13 cellular contexts compared by ENCODE assay signal in the genomic region with DNA sequence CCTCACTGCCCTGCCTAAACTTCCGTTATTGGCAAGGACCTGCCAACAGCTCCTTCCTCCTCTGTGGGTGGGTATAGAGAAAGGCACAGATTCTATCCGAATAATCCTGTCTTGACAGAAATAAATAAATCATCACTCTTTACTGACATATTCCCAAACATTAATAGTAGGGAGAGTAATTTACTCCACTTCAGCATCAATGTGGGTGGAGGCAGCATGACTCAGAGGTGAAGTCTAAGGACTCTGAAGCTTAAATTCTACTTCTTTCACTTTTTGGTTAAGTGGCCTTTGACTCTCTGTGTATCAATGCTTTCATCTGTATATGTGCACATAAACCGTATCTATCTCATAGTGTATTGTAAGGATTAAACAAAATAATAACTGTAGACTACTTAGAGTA. TPM values are rescaled to one million over a fixed set of nuclear protein-coding genes. Genes with fewer than 3 reads are reported as not detected.
DNase-seq lines count a peak whose midpoint lies in the region; ATAC-seq and TF ChIP-seq lines count a peak whose summit lies in the region.
"Had no signal": no experiment of that assay in that cellular context is flagged by ENCODE, and none has a peak within 500 bp of the region (broad histone marks: within the 10 kb centered on the region; RNA-seq: fewer than 3 reads in every experiment).

No MANE protein-coding gene starts in this region.

- peaks cover 38% of the 10 kb centered on the region for H3K36me3 Mint-ChIP-seq in activated B cell treated with CpG ODN at 0.5 μM for 24 hours (ENCODE audit: low read depth)

- DNase-seq in activated B cell treated with CpG ODN at 0.5 μM for 24 hours (no peak), NCI-H2081 treated with DMSO at 0.1 percent for 48 hours (lab: John Stamatoyannopoulos, UW) (no peak), GM19240 (ENCODE audit: insufficient read length, low spot score) (no peak), MG63 (no peak)
- DNase-seq in activated naive CD8-positive, alpha-beta T cell treated with anti-CD3 and anti-CD28 coated beads, Interleukin-2, amount 50 U/mL, for 16 hours (ENCODE audit: low read depth, low spot score): peak; percentile 17
- peak; percentile 55 for DNase-seq in stimulated activated CD4-positive, alpha-beta T cell treated with anti-CD3 and anti-CD28 coated beads, Interleukin-4, amount 100 ng/mL, for 1 hour
- DNase-seq: dermis blood vessel endothelial cell, KG1, NCI-H510A treated with DMSO at 0.1 percent for 48 hours had no signal

- ATAC-seq in activated B cell treated with CpG ODN at 0.5 μM for 24 hours (ENCODE audit: low read depth) (no peak), GM18868 (IDR thresholded peaks at IDR 0.05; ENCODE audit: unreplicated experiment) (no peak)

- H3K4me3 ChIP-seq in GM12875 (ENCODE audit: low read depth, low read length) (peak overlapping the region; percentile 21), MG63 (no peak overlapping the region)
- H3K4me3 ChIP-seq: SJSA1 had no signal

- CTCF ChIA-PET in activated B cell treated with CpG ODN at 0.5 μM for 24 hours (lab: Charles Lee): interaction anchor here (1.7 to 2.3 kb wide), 2 partner anchors 30 to 32 kb away, joined by 5 to 7 read pairs; no protein-coding TSS in a partner anchor

- H3K9me3 ChIP-seq in MG63: no peaks in the 10 kb centered on the region
- H3K9me3 ChIP-seq: SJSA1 had no signal

- 0 out of 2 replicates have a peak, but pooled peaks cover 5% of the 10 kb centered on the region for H3K27me3 ChIP-seq in MG63
- H3K27me3 ChIP-seq: SJSA1 had no signal

- H3K9me3 Mint-ChIP-seq in activated B cell treated with CpG ODN at 0.5 μM for 24 hours: no peaks in the 10 kb centered on the region

- intact Hi-C loops in activated B cell treated with CpG ODN at 0.5 μM for 24 hours (cut with micrococcal nuclease): no loop called here

- peaks cover 92% of the 10 kb centered on the region for H3K4me1 Mint-ChIP-seq in activated B cell treated with CpG ODN at 0.5 μM for 24 hours

- POLR2A ChIA-PET in activated B cell treated with CpG ODN at 0.5 μM for 24 hours (lab: Charles Lee): interaction anchor here (0.6 to 6.2 kb wide), 6 partner anchors 17 to 145 kb away, joined by 3 to 56 read pairs (median 3); no protein-coding TSS in a partner anchor

- no peak for TF ChIP-seq CTCF in GM12875 (IDR thresholded peaks at IDR 0.05; ENCODE audit: borderline replicate concordance, insufficient read depth, low read depth, low read length)
- TF ChIP-seq CTCF in activated B cell treated with CpG ODN at 0.5 μM for 24 hours (IDR thresholded peaks at IDR 0.05): no peak

- no peaks in the 10 kb centered on the region for H3K27me3 Mint-ChIP-seq in activated B cell treated with CpG ODN at 0.5 μM for 24 hours

- no peaks in the 10 kb centered on the region for H3K36me3 ChIP-seq in MG63
- H3K36me3 ChIP-seq: SJSA1 had no signal

- peak overlapping the region; percentile 91 for H3K4me3 Mint-ChIP-seq in activated B cell treated with CpG ODN at 0.5 μM for 24 hours

- H3K27ac Mint-ChIP-seq in activated B cell treated with CpG ODN at 0.5 μM for 24 hours: peak overlapping the region; percentile 91

RNA-seq across cellular contexts. Expression of a gene that starts 2.9 kb away (rescaled TPM):
- 57.5 and 65.5 TPM in 2 replicates for total RNA-seq in activated B cell treated with CpG ODN at 0.5 μM for 24 hours
- not detected in 2 replicates for total RNA-seq in MG63 (2014; rRNA removed; shearing (Covaris generic); ENCODE audit: low replicate concordance)
- total RNA-seq: dermis blood vessel endothelial cell, glomerular endothelial cell, SJSA1 had no signal

RNA-seq across cellular contexts. Expression of a gene that starts 53.4 kb away (rescaled TPM):
- total RNA-seq in activated B cell treated with CpG ODN at 0.5 μM for 24 hours: 28.7 and 31.2 TPM in 2 replicates
- not detected in 2 replicates for total RNA-seq in MG63 (2014; rRNA removed; shearing (Covaris generic); ENCODE audit: low replicate concordance)
- total RNA-seq: dermis blood vessel endothelial cell, glomerular endothelial cell, SJSA1 had no signal

Comparison
In these comparisons a context has a peak if more than half of its experiments do, and no peak if none do; other contexts are left out.
1. DNase-seq: peak in activated naive CD8-positive, alpha-beta T cell treated with anti-CD3 and anti-CD28 coated beads, Interleukin-2, amount 50 U/mL, for 16 hours (single experiment) and stimulated activated CD4-positive, alpha-beta T cell treated with anti-CD3 and anti-CD28 coated beads, Interleukin-4, amount 100 ng/mL, for 1 hour (single experiment); none in activated B cell treated with CpG ODN at 0.5 μM for 24 hours (single experiment), NCI-H2081 treated with DMSO at 0.1 percent for 48 hours (single experiment), GM19240 (single experiment) and MG63 (single experiment).
2. RNA of a gene that starts 2.9 kb away (total RNA-seq): 57.5 to 65.5 TPM in activated B cell treated with CpG ODN at 0.5 μM for 24 hours; not detected in MG63; every median in the first group is over 10 times any median in the second.
3. RNA of a gene that starts 53.4 kb away (total RNA-seq): 28.7 to 31.2 TPM in activated B cell treated with CpG ODN at 0.5 μM for 24 hours; not detected in MG63; every median in the first group is over 10 times any median in the second.